ENCODE assay signal across 1 cellular context in genomic region chr3:100335137-100335833, GRCh38.
TF ChIP-seq lines count a peak whose summit lies in the region.

No MANE protein-coding gene starts in this region.

TF ChIP-seq in K562, 482 proteins besides CTCF, POLR2A, EP300 and RAD21 (continued from another document):
- TF ChIP-seq E2F4 (CRISPR knock-in tag; IDR thresholded peaks at IDR 0.05; ENCODE audit: low read depth) (no peak), CBX3 (IDR thresholded peaks at IDR 0.05; ENCODE audit: borderline replicate concordance in 1 of 2, low read length in 2 of 2) (0 out of 3 replicates have a peak, but pooled peaks of 1 of the 2 experiments have one; percentile 39), ILF3 (IDR thresholded peaks at IDR 0.05; ENCODE audit: borderline replicate concordance) (no peak), HSF4 (CRISPR knock-in tag; IDR thresholded peaks at IDR 0.05; ENCODE audit: borderline replicate concordance) (no peak), TAF1 (IDR thresholded peaks at IDR 0.05; ENCODE audit: control insufficient read depth, extremely low read depth, insufficient read depth, low read length, severe bottlenecking) (peak; percentile 40), ATF2 (CRISPR knock-in tag; IDR thresholded peaks at IDR 0.05) (no peak), L3MBTL2 (IDR thresholded peaks at IDR 0.05) (peak; percentile 98), ZFX (CRISPR knock-in tag; IDR thresholded peaks at IDR 0.05) (peak; percentile 14; the same call in 1 of the 2 replicates), MIER1 (IDR thresholded peaks at IDR 0.05; ENCODE audit: low read depth) (no peak), ZNF785 (CRISPR knock-in tag; IDR thresholded peaks at IDR 0.05) (no peak), SMARCB1 (IDR thresholded peaks at IDR 0.05; ENCODE audit: insufficient read length, low read depth) (no peak), E2F8 (IDR thresholded peaks at IDR 0.05; ENCODE audit: low read depth, partially characterized antibody) (no peak), ERF (CRISPR knock-in tag; IDR thresholded peaks at IDR 0.05) (no peak)
TF ChIP-seq in K562: peak in this region for 53.
